In the genomic region with DNA sequence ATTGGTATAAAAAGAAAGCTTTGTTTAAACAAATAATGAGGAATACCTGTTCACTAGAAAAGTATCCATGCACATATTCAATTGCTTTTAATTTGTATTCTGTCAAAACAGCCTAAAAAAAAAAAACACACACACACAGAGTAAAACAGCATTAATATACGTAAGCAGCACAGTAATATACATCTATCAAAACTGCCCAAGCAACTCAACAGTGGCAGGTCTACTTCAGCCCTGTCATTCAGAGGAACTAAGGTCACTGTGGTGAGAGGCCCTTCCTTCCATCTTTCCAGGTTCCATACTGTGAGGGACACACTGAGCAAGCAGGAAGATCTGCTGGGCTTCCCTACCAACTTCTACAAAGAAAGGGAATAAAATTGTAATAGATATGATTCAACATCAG, we compare ENCODE assay signal across 3 cellular contexts.
A peak's percentile ranks its signal among the peaks of the same experiment; 100 is the strongest.
TF ChIP-seq lines count a peak whose summit lies in the region.

No MANE protein-coding gene starts in this region.

TF ChIP-seq in SK-N-SH, 30 proteins besides CTCF, POLR2A, EP300 and RAD21 (continued from another document):
- TF ChIP-seq, protein P1, sequence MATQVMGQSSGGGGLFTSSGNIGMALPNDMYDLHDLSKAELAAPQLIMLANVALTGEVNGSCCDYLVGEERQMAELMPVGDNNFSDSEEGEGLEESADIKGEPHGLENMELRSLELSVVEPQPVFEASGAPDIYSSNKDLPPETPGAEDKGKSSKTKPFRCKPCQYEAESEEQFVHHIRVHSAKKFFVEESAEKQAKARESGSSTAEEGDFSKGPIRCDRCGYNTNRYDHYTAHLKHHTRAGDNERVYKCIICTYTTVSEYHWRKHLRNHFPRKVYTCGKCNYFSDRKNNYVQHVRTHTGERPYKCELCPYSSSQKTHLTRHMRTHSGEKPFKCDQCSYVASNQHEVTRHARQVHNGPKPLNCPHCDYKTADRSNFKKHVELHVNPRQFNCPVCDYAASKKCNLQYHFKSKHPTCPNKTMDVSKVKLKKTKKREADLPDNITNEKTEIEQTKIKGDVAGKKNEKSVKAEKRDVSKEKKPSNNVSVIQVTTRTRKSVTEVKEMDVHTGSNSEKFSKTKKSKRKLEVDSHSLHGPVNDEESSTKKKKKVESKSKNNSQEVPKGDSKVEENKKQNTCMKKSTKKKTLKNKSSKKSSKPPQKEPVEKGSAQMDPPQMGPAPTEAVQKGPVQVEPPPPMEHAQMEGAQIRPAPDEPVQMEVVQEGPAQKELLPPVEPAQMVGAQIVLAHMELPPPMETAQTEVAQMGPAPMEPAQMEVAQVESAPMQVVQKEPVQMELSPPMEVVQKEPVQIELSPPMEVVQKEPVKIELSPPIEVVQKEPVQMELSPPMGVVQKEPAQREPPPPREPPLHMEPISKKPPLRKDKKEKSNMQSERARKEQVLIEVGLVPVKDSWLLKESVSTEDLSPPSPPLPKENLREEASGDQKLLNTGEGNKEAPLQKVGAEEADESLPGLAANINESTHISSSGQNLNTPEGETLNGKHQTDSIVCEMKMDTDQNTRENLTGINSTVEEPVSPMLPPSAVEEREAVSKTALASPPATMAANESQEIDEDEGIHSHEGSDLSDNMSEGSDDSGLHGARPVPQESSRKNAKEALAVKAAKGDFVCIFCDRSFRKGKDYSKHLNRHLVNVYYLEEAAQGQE (IDR thresholded peaks at IDR 0.05; ENCODE audit: low read depth, low read length) = no peak
- no peak for TF ChIP-seq MXI1 (IDR thresholded peaks at IDR 0.05; ENCODE audit: low read depth, low read length)
- TF ChIP-seq SIN3A (IDR thresholded peaks at IDR 0.05; ENCODE audit: borderline replicate concordance, low read depth, low read length) = no peak

TF ChIP-seq in SK-N-SH treated with all-trans-retinoic acid at 6 μM for 48 hours, 23 proteins besides CTCF, POLR2A, EP300 and RAD21 (continued from another document):
- TF ChIP-seq, protein P2, sequence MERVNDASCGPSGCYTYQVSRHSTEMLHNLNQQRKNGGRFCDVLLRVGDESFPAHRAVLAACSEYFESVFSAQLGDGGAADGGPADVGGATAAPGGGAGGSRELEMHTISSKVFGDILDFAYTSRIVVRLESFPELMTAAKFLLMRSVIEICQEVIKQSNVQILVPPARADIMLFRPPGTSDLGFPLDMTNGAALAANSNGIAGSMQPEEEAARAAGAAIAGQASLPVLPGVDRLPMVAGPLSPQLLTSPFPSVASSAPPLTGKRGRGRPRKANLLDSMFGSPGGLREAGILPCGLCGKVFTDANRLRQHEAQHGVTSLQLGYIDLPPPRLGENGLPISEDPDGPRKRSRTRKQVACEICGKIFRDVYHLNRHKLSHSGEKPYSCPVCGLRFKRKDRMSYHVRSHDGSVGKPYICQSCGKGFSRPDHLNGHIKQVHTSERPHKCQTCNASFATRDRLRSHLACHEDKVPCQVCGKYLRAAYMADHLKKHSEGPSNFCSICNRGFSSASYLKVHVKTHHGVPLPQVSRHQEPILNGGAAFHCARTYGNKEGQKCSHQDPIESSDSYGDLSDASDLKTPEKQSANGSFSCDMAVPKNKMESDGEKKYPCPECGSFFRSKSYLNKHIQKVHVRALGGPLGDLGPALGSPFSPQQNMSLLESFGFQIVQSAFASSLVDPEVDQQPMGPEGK (CRISPR knock-in tag; IDR thresholded peaks at IDR 0.05; ENCODE audit: borderline replicate concordance) = no peak
- TF ChIP-seq SNAI2 (CRISPR knock-in tag; IDR thresholded peaks at IDR 0.05) = no peak
- no peak for TF ChIP-seq PPARA (CRISPR knock-in tag; IDR thresholded peaks at IDR 0.05; ENCODE audit: borderline replicate concordance)
- TF ChIP-seq BACH2 (CRISPR knock-in tag; IDR thresholded peaks at IDR 0.05; ENCODE audit: borderline replicate concordance) = no peak
- no peak for TF ChIP-seq ZNF565 (CRISPR knock-in tag; conservative IDR thresholded peaks at IDR 0.05; ENCODE audit: low read depth)
- TF ChIP-seq RARB (CRISPR knock-in tag; IDR thresholded peaks at IDR 0.05) = no peak
- no peak for TF ChIP-seq TOX (CRISPR knock-in tag; IDR thresholded peaks at IDR 0.05; ENCODE audit: borderline replicate concordance)
- TF ChIP-seq ZFP3 (CRISPR knock-in tag; IDR thresholded peaks at IDR 0.05) = no peak
- TF ChIP-seq, protein P3, sequence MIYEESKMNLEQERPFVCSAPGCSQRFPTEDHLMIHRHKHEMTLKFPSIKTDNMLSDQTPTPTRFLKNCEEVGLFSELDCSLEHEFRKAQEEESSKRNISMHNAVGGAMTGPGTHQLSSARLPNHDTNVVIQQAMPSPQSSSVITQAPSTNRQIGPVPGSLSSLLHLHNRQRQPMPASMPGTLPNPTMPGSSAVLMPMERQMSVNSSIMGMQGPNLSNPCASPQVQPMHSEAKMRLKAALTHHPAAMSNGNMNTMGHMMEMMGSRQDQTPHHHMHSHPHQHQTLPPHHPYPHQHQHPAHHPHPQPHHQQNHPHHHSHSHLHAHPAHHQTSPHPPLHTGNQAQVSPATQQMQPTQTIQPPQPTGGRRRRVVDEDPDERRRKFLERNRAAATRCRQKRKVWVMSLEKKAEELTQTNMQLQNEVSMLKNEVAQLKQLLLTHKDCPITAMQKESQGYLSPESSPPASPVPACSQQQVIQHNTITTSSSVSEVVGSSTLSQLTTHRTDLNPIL (CRISPR knock-in tag; IDR thresholded peaks at IDR 0.05; ENCODE audit: low read depth) = no peak
- no peak for TF ChIP-seq CSDC2 (CRISPR knock-in tag; IDR thresholded peaks at IDR 0.05)
- TF ChIP-seq, protein P4, sequence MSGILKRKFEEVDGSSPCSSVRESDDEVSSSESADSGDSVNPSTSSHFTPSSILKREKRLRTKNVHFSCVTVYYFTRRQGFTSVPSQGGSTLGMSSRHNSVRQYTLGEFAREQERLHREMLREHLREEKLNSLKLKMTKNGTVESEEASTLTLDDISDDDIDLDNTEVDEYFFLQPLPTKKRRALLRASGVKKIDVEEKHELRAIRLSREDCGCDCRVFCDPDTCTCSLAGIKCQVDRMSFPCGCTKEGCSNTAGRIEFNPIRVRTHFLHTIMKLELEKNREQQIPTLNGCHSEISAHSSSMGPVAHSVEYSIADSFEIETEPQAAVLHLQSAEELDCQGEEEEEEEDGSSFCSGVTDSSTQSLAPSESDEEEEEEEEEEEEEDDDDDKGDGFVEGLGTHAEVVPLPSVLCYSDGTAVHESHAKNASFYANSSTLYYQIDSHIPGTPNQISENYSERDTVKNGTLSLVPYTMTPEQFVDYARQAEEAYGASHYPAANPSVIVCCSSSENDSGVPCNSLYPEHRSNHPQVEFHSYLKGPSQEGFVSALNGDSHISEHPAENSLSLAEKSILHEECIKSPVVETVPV (CRISPR knock-in tag; IDR thresholded peaks at IDR 0.05) = no peak
- no peak for TF ChIP-seq ARNTL (CRISPR knock-in tag; IDR thresholded peaks at IDR 0.05; ENCODE audit: borderline replicate concordance, low read depth)
- TF ChIP-seq TCF4 (CRISPR knock-in tag; IDR thresholded peaks at IDR 0.05; ENCODE audit: borderline replicate concordance) = no peak
- no peak for TF ChIP-seq ZFP30 (CRISPR knock-in tag; IDR thresholded peaks at IDR 0.05)
- no peak for TF ChIP-seq ZNF70 (CRISPR knock-in tag; IDR thresholded peaks at IDR 0.05)

TF ChIP-seq in HEK293, 187 proteins besides CTCF, POLR2A, EP300 and RAD21 (continued from another document):
- TF ChIP-seq, protein P5, sequence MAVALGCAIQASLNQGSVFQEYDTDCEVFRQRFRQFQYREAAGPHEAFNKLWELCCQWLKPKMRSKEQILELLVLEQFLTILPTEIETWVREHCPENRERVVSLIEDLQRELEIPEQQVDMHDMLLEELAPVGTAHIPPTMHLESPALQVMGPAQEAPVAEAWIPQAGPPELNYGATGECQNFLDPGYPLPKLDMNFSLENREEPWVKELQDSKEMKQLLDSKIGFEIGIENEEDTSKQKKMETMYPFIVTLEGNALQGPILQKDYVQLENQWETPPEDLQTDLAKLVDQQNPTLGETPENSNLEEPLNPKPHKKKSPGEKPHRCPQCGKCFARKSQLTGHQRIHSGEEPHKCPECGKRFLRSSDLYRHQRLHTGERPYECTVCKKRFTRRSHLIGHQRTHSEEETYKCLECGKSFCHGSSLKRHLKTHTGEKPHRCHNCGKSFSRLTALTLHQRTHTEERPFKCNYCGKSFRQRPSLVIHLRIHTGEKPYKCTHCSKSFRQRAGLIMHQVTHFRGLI (tag by site-specific recombination; IDR thresholded peaks at IDR 0.05) = no peak
- TF ChIP-seq ZNF600 (tag by site-specific recombination; IDR thresholded peaks at IDR 0.05) = 0 out of 2 replicates have a peak, but pooled peaks have one; percentile 29
- TF ChIP-seq, protein P6, sequence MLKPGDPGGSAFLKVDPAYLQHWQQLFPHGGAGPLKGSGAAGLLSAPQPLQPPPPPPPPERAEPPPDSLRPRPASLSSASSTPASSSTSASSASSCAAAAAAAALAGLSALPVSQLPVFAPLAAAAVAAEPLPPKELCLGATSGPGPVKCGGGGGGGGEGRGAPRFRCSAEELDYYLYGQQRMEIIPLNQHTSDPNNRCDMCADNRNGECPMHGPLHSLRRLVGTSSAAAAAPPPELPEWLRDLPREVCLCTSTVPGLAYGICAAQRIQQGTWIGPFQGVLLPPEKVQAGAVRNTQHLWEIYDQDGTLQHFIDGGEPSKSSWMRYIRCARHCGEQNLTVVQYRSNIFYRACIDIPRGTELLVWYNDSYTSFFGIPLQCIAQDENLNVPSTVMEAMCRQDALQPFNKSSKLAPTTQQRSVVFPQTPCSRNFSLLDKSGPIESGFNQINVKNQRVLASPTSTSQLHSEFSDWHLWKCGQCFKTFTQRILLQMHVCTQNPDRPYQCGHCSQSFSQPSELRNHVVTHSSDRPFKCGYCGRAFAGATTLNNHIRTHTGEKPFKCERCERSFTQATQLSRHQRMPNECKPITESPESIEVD (tag by site-specific recombination; IDR thresholded peaks at IDR 0.05) = peak; percentile 59; the same call in 1 of the 2 replicates
